In the genomic region with DNA sequence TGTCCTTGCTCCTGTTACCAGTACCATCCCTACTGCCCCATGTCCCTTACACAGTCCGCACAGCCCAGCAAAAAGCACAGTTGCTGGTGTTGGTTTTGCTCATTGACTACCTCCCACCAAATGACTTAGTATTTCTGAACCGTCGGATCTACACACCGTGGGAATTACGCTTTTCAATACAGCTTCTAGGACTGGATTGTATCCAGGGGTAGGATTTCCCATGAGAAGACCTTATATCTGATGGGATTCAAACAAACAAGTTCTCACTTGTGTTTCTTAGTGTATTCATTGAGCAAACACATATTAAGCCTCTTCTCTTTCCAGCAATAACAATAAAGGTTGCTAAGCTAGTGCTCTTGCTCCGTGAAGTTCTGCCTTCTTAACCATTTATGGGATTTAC, we compare ENCODE assay signal across 23 cellular contexts.
"Had no signal": no experiment of that assay in that cellular context is flagged by ENCODE, and none has a peak within 500 bp of the region (broad histone marks: within the 10 kb centered on the region; RNA-seq: fewer than 3 reads in every experiment).

No MANE protein-coding gene starts in this region.

- H3K4me1 Mint-ChIP-seq: mesothelial cell of epicardium had no signal

- H3K27me3 Mint-ChIP-seq: activated naive CD8-positive, alpha-beta T cell treated with anti-CD3 and anti-CD28 coated beads for 36 hours; central memory CD8-positive, alpha-beta T cell; naive thymus-derived CD8-positive, alpha-beta T cell; progenitor cell of endocrine pancreas; stimulated activated naive CD8-positive, alpha-beta T cell treated with anti-CD3 and anti-CD28 coated beads, Interleukin-15, Interleukin-2, amounts not matched to agents 100 ng/mL and 50 ng/mL, for 24 hours had no signal

- H3K9me3 ChIP-seq: spleen, tibial artery had no signal

- H3K27me3 ChIP-seq: spleen, tibial artery had no signal

- H3K9me3 Mint-ChIP-seq: activated naive CD8-positive, alpha-beta T cell treated with anti-CD3 and anti-CD28 coated beads for 36 hours; activated T-cell treated with anti-CD3 and anti-CD28 coated beads, Interleukin-2, amount 50 U/mL, for 4 hours; activated T-helper 2 cell treated with anti-CD3 and anti-CD28 coated beads, Interferon-gamma antibody, Interleukin-2, Interleukin-4, amounts not matched to agents 10 μg/mL and 5 μg/mL and 100 μg/mL, durations not matched to agents 14 hours and 24 hours and 36 hours; central memory CD8-positive, alpha-beta T cell; mesothelial cell of epicardium; naive thymus-derived CD8-positive, alpha-beta T cell; stimulated activated naive CD8-positive, alpha-beta T cell treated with anti-CD3 and anti-CD28 coated beads, Interleukin-15, Interleukin-2, amounts not matched to agents 100 ng/mL and 50 ng/mL, for 24 hours; WTC11 had no signal

- H3K27ac Mint-ChIP-seq: activated naive CD8-positive, alpha-beta T cell treated with anti-CD3 and anti-CD28 coated beads for 36 hours; activated T-helper 2 cell treated with anti-CD3 and anti-CD28 coated beads, Interferon-gamma antibody, Interleukin-2, Interleukin-4, amounts not matched to agents 10 μg/mL and 5 μg/mL and 100 μg/mL, durations not matched to agents 14 hours and 24 hours and 36 hours; progenitor cell of endocrine pancreas; stimulated activated naive CD8-positive, alpha-beta T cell treated with anti-CD3 and anti-CD28 coated beads, Interleukin-15, Interleukin-2, amounts not matched to agents 100 ng/mL and 50 ng/mL, for 24 hours; WTC11 had no signal

- H3K4me3 Mint-ChIP-seq: activated naive CD8-positive, alpha-beta T cell treated with anti-CD3 and anti-CD28 coated beads for 36 hours; activated T-cell treated with anti-CD3 and anti-CD28 coated beads, Interleukin-2, amount 50 U/mL, for 4 hours; central memory CD8-positive, alpha-beta T cell; mesothelial cell of epicardium; naive thymus-derived CD8-positive, alpha-beta T cell; stimulated activated naive CD8-positive, alpha-beta T cell treated with anti-CD3 and anti-CD28 coated beads, Interleukin-15, Interleukin-2, amounts not matched to agents 100 ng/mL and 50 ng/mL, for 24 hours; WTC11 had no signal

- H3K4me3 ChIP-seq: spleen, tibial artery had no signal

- DNase-seq: activated CD4-positive, alpha-beta T cell treated with anti-CD3 and anti-CD28 coated beads, Interleukin-2, amount 50 U/mL, for 4 hours; activated CD8-positive, alpha-beta memory T cell treated with anti-CD3 and anti-CD28 coated beads for 24 hours; activated CD8-positive, alpha-beta memory T cell treated with anti-CD3 and anti-CD28 coated beads, Interleukin-2, amount 50 U/mL, for 4 hours; activated naive CD4-positive, alpha-beta T cell; activated naive CD8-positive, alpha-beta T cell treated with anti-CD3 and anti-CD28 coated beads for 36 hours; activated T-cell treated with anti-CD3 and anti-CD28 coated beads, Interleukin-2, amount 50 U/mL, for 4 hours; amniotic stem cell; effector memory CD4-positive, alpha-beta T cell; kidney; mammary epithelial cell; naive thymus-derived CD8-positive, alpha-beta T cell; retina; spleen; stimulated activated CD4-positive, alpha-beta T cell treated with anti-CD3 and anti-CD28 coated beads, Interleukin-4, amount 100 ng/mL, for 4 hours; substantia nigra; T1000; tibial artery had no signal

- H3K27ac ChIP-seq: spleen, tibial artery had no signal
